Comparison of ENCODE assay signal across 9 cellular contexts in genomic region chr10:932589-932988, GRCh38. TPM values are rescaled to one million over a fixed set of nuclear protein-coding genes. Genes with fewer than 3 reads are reported as not detected.
A peak's percentile ranks its signal among the peaks of the same experiment; 100 is the strongest.
DNase-seq lines count a peak whose midpoint lies in the region; ATAC-seq and TF ChIP-seq lines count a peak whose summit lies in the region.
"Had no signal": no experiment of that assay in that cellular context is flagged by ENCODE, and none has a peak within 500 bp of the region (broad histone marks: within the 10 kb centered on the region; RNA-seq: fewer than 3 reads in every experiment).

No MANE protein-coding gene starts in this region.

- no peaks in the 10 kb centered on the region for H3K9me3 ChIP-seq in upper lobe of right lung

- in situ Hi-C loops in GM13976 (cut with MboI; ENCODE audit: low sequenced_read_pairs, unreplicated experiment), result no loop called here

- H3K27ac Mint-ChIP-seq in activated naive CD4-positive, alpha-beta T cell treated with anti-CD3 and anti-CD28 coated beads, Interleukin-2, amount 10 ng/mL, durations not matched to agents 7 days and 5 days, result peak overlapping the region; percentile 89
- H3K27ac Mint-ChIP-seq in mesothelial cell of epicardium, result peak overlapping the region; percentile 89

- no peak for TF ChIP-seq CTCF in mesothelial cell of epicardium (IDR thresholded peaks at IDR 0.05; ENCODE audit: unreplicated experiment)
- TF ChIP-seq CTCF in upper lobe of right lung (IDR thresholded peaks at IDR 0.05), result no peak
- no peak for TF ChIP-seq CTCF in GM13976 (IDR thresholded peaks at IDR 0.05; ENCODE audit: borderline replicate concordance, control extremely low read depth, extremely low read depth, insufficient read depth, missing control alignments)

- H3K36me3 ChIP-seq in upper lobe of right lung, result no peaks in the 10 kb centered on the region

- peaks cover 13% of the 10 kb centered on the region for H3K36me3 Mint-ChIP-seq in activated naive CD4-positive, alpha-beta T cell treated with anti-CD3 and anti-CD28 coated beads, Interleukin-2, amount 10 ng/mL, durations not matched to agents 7 days and 5 days
- no peaks in the 10 kb centered on the region for H3K36me3 Mint-ChIP-seq in mesothelial cell of epicardium

- peaks cover 27% of the 10 kb centered on the region for H3K4me1 ChIP-seq in upper lobe of right lung

- H3K27ac ChIP-seq in adipose tissue (ENCODE audit: low read depth, low read length) (peak overlapping the region; percentile 23), upper lobe of right lung (peak overlapping the region; percentile 95)

- CTCF ChIA-PET in activated naive CD4-positive, alpha-beta T cell treated with anti-CD3 and anti-CD28 coated beads, Interleukin-2, amount 10 ng/mL, durations not matched to agents 7 days and 5 days (lab: Charles Lee), result no interaction called here

- peaks cover 31% of the 10 kb centered on the region for H3K4me1 Mint-ChIP-seq in activated naive CD4-positive, alpha-beta T cell treated with anti-CD3 and anti-CD28 coated beads, Interleukin-2, amount 10 ng/mL, durations not matched to agents 7 days and 5 days
- peaks cover 26% of the 10 kb centered on the region for H3K4me1 Mint-ChIP-seq in mesothelial cell of epicardium

- peak overlapping the region; percentile 57 for H3K4me3 ChIP-seq in upper lobe of right lung

- H3K27me3 ChIP-seq in upper lobe of right lung, result no peaks in the 10 kb centered on the region

- no peaks in the 10 kb centered on the region for H3K9me3 Mint-ChIP-seq in activated naive CD4-positive, alpha-beta T cell treated with anti-CD3 and anti-CD28 coated beads, Interleukin-2, amount 10 ng/mL, durations not matched to agents 7 days and 5 days
- H3K9me3 Mint-ChIP-seq in mesothelial cell of epicardium, result no peaks in the 10 kb centered on the region

- DNase-seq in activated naive CD4-positive, alpha-beta T cell treated with anti-CD3 and anti-CD28 coated beads, Interleukin-2, amount 10 ng/mL, durations not matched to agents 7 days and 5 days, result peak; percentile 25
- DNase-seq in activated naive CD4-positive, alpha-beta T cell (lab: John Stamatoyannopoulos, UW), result no peak
- DNase-seq in mesothelial cell of epicardium (ENCODE audit: low spot score in 2 of 2, unreplicated experiment in 2 of 2) (no peak), upper lobe of right lung (no peak), GM13976 (ENCODE audit: low spot score) (no peak), NCI-H446 (lab: John Stamatoyannopoulos, UW) (no peak)
- DNase-seq: AML-193 had no signal

- intact Hi-C loops in upper lobe of right lung (cut with DNase I), result no loop called here

- WGBS in adipose tissue, 3 donors, result 81 to 85% (median 81%) methylated on average over 28 of the region's 28 CpGs

- H3K27me3 Mint-ChIP-seq in activated naive CD4-positive, alpha-beta T cell treated with anti-CD3 and anti-CD28 coated beads, Interleukin-2, amount 10 ng/mL, durations not matched to agents 7 days and 5 days, result peaks cover 4% of the 10 kb centered on the region
- H3K27me3 Mint-ChIP-seq in mesothelial cell of epicardium (ENCODE audit: low read depth), result no peaks in the 10 kb centered on the region

- no peak for ATAC-seq in upper lobe of right lung
- ATAC-seq in HG03045 (IDR thresholded peaks at IDR 0.05; ENCODE audit: unreplicated experiment), result no peak

- H3K4me3 Mint-ChIP-seq in activated naive CD4-positive, alpha-beta T cell treated with anti-CD3 and anti-CD28 coated beads, Interleukin-2, amount 10 ng/mL, durations not matched to agents 7 days and 5 days, result peak overlapping the region; percentile 73
- peak overlapping the region; percentile 61 for H3K4me3 Mint-ChIP-seq in mesothelial cell of epicardium

RNA-seq across cellular contexts. Expression of gene LARP4B, which starts 1.1 kb away (rescaled TPM):
- polyA plus RNA-seq in adipose tissue, result 10 to 100 TPM in 1 of 3 donors, 1 to 10 TPM in 2; 7.5 to 15.4 (median 8.8) TPM
- 90.2 to 95.9 TPM (median 94.8 TPM) in 3 replicates for total RNA-seq in mesothelial cell of epicardium
- total RNA-seq in upper lobe of right lung, result 126 TPM

RNA-seq across cellular contexts. Expression of gene GTPBP4, which starts 55.6 kb away (rescaled TPM):
- 10 to 100 TPM; 17.3 to 52.3 (median 23.1) TPM for polyA plus RNA-seq in adipose tissue
- 66.3 to 68.5 TPM (median 67.5 TPM) in 3 replicates for total RNA-seq in mesothelial cell of epicardium
- 36.5 TPM for total RNA-seq in upper lobe of right lung
